9 cellular contexts compared by ENCODE assay signal in the genomic region with DNA sequence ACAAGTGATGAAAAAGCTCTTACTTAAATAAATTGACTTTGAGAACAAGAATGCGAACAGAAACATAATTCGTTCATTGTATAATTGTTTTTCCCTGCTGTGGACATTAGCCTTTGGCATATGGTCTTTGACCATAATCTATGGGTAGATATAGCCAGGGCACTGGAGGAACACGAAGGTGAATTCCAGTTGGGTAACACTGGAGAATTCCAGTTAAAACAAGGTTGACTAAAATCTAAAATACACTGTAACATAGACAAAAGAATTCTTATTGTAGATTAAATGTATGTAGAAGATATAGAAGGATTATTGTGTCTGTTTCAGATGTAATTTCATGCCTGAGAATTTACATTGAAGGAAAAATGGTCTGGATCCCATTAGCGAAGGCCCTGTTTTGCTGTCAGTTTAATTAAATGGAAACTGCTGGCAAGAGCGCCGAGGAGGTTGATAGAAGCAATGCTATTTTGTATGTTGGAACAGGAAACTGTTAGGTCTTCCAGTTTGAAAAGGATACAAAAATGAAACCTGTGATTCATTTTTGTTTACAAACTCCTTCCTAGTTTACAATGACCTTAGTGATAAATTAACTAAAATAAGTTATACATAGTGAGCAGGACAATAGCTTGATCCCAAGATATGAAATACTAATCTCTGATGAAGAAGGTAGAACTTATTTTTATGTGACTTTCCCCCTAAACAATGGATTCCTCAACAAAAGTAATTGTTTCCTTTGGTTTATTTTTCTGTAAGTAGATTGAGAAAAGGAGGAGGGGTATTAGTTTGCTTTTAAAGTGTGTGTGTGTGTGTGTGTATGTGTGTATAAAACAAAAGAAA.
DNase-seq lines count a peak whose midpoint lies in the region; ATAC-seq and TF ChIP-seq lines count a peak whose summit lies in the region.
"Had no signal": no experiment of that assay in that cellular context is flagged by ENCODE, and none has a peak within 500 bp of the region (broad histone marks: within the 10 kb centered on the region; RNA-seq: fewer than 3 reads in every experiment).

No MANE protein-coding gene starts in this region.

- no peak for TF ChIP-seq CTCF in SK-N-SH (IDR thresholded peaks at IDR 0.05)
- no peak for TF ChIP-seq CTCF in sigmoid colon (IDR thresholded peaks at IDR 0.05)

- 27% methylated on average over 6 of the region's 6 CpGs for WGBS in SK-N-SH (ENCODE audit: low lambda C conversion rate)
- WGBS in sigmoid colon, 2 donors, result 50 to 62% methylated on average over 6 of the region's 6 CpGs

- H3K9ac ChIP-seq in SK-N-SH, result peak overlapping the region; percentile 40; the same call in 1 of the 2 replicates

- H3K9me3 ChIP-seq in SK-N-SH (peaks cover 5% of the 10 kb centered on the region; the same call in 1 of the 2 replicates), sigmoid colon (no peaks in the 10 kb centered on the region)
- H3K9me3 ChIP-seq: HAP-1 had no signal

- intact Hi-C loops in sigmoid colon (cut with DNase I), result no loop called here

- H3K36me3 ChIP-seq in SK-N-SH (replicated peaks in 1 of 2; ENCODE audit: control insufficient read depth in 1 of 2, insufficient read depth in 2 of 2, low read length in 1 of 2) (peaks cover 10 to 17% of the 10 kb centered on the region in 2 experiments), sigmoid colon (no peaks in the 10 kb centered on the region)
- H3K36me3 ChIP-seq: HAP-1 had no signal

- TF ChIP-seq POLR2A in sigmoid colon (IDR thresholded peaks at IDR 0.05), result no peak

- H3K4me2 ChIP-seq in SK-N-SH, result peak overlapping the region; percentile 43

- CTCF ChIA-PET in SK-N-SH (lab: Yijun Ruan, JAX), result interaction anchor here (0.8 kb wide), 1 partner anchor 73 kb away, joined by 3 read pairs; no protein-coding TSS in a partner anchor

- H3K4me3 ChIP-seq in SK-N-SH (ENCODE audit: low read depth in 2 of 2, low read length in 1 of 2) (peak overlapping the region; percentile 6 to 15; a peak in 3 of 4 replicates), sigmoid colon (no peak overlapping the region)
- H3K4me3 ChIP-seq: HAP-1 had no signal

- TF ChIP-seq RAD21 in SK-N-SH (IDR thresholded peaks at IDR 0.05; ENCODE audit: low read length), result peak; percentile 22; the same call in 1 of the 2 replicates

- H3K4me1 ChIP-seq in SK-N-SH (ENCODE audit: control insufficient read depth in 1 of 2, insufficient read depth in 2 of 2, low read depth in 1 of 2, low read length in 1 of 2), result peaks cover 36 to 45% of the 10 kb centered on the region in 2 experiments; a peak in 3 of 4 replicates
- H3K4me1 ChIP-seq in sigmoid colon, result peaks cover 0 to 56% (median 45%) of the 10 kb centered on the region in 4 donors

- H3K27me3 ChIP-seq in SK-N-SH (ENCODE audit: insufficient read depth) (no peaks in the 10 kb centered on the region), sigmoid colon (no peaks in the 10 kb centered on the region)

- no peaks in the 10 kb centered on the region for H4K20me1 ChIP-seq in SK-N-SH (ENCODE audit: insufficient read depth)

- TF ChIP-seq EP300 in SK-N-SH (IDR thresholded peaks at IDR 0.05; ENCODE audit: borderline replicate concordance in 1 of 2, low read depth in 1 of 2, low read length in 1 of 2) (peak; percentile 57 to 85; a peak in 3 of 4 replicates), sigmoid colon (IDR thresholded peaks at IDR 0.05) (no peak)

- H3F3A ChIP-seq in SK-N-SH (replicated peaks; ENCODE audit: insufficient read depth), result peaks cover 30% of the 10 kb centered on the region

- POLR2A ChIA-PET in SK-N-SH (lab: Yijun Ruan, JAX), result no interaction called here

- ATAC-seq in HG03565 (IDR thresholded peaks at IDR 0.05; ENCODE audit: unreplicated experiment), result no peak

- H2AFZ ChIP-seq in SK-N-SH (ENCODE audit: low read depth), result peak overlapping the region; percentile 40; the same call in 1 of the 2 replicates

- peaks cover 45% of the 10 kb centered on the region for H3K79me2 ChIP-seq in SK-N-SH (ENCODE audit: insufficient read depth)

- peak; percentile 25 for DNase-seq in GM04504 (ENCODE audit: low read depth)
- peak; percentile 42 for DNase-seq in SK-N-SH
- peak; percentile 40 for DNase-seq in fibroblast of gingiva (ENCODE audit: low read depth)
- DNase-seq in sigmoid colon, result no peak
- no peak for DNase-seq in HPDE6-E6E7 (ENCODE audit: extremely low spot score)
- DNase-seq in NCI-H82 treated with DMSO at 0.1 percent for 48 hours (lab: John Stamatoyannopoulos, UW; ENCODE audit: unreplicated experiment), result no peak
- DNase-seq in activated gamma-delta T cell (lab: John Stamatoyannopoulos, UW), result no peak

- H3K27ac ChIP-seq in SK-N-SH (ENCODE audit: low read depth in 2 of 2, low read length in 1 of 2), result peak overlapping the region; percentile 84 to 98
- H3K27ac ChIP-seq in sigmoid colon, result peak overlapping the region; percentile 29 to 68 (median 58)

- no peaks in the 10 kb centered on the region for H3K9me2 ChIP-seq in SK-N-SH

TF ChIP-seq in SK-N-SH, 30 proteins besides CTCF, POLR2A, EP300 and RAD21:
- TF ChIP-seq NFIC (IDR thresholded peaks at IDR 0.05; ENCODE audit: borderline replicate concordance), result peak; percentile 59; the same call in 1 of the 2 replicates
- peak; percentile 90 for TF ChIP-seq TCF12 (IDR thresholded peaks at IDR 0.05)
- peak; percentile 24; the same call in 1 of the 2 replicates for TF ChIP-seq FOXJ3 (CRISPR knock-in tag; IDR thresholded peaks at IDR 0.05)
- TF ChIP-seq, protein P1, sequence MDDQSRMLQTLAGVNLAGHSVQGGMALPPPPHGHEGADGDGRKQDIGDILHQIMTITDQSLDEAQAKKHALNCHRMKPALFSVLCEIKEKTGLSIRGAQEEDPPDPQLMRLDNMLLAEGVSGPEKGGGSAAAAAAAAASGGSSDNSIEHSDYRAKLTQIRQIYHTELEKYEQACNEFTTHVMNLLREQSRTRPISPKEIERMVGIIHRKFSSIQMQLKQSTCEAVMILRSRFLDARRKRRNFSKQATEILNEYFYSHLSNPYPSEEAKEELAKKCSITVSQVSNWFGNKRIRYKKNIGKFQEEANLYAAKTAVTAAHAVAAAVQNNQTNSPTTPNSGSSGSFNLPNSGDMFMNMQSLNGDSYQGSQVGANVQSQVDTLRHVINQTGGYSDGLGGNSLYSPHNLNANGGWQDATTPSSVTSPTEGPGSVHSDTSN (IDR thresholded peaks at IDR 0.05), result peak; percentile 61
- TF ChIP-seq, protein P2, sequence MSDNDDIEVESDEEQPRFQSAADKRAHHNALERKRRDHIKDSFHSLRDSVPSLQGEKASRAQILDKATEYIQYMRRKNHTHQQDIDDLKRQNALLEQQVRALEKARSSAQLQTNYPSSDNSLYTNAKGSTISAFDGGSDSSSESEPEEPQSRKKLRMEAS (IDR thresholded peaks at IDR 0.05; ENCODE audit: low read depth), result no peak
- no peak for TF ChIP-seq EZH2phosphoT487 (IDR thresholded peaks at IDR 0.05; ENCODE audit: borderline replicate concordance, low read depth)
- TF ChIP-seq RCOR1 (IDR thresholded peaks at IDR 0.05; ENCODE audit: low read length), result peak; percentile 92
- TF ChIP-seq, protein P3, sequence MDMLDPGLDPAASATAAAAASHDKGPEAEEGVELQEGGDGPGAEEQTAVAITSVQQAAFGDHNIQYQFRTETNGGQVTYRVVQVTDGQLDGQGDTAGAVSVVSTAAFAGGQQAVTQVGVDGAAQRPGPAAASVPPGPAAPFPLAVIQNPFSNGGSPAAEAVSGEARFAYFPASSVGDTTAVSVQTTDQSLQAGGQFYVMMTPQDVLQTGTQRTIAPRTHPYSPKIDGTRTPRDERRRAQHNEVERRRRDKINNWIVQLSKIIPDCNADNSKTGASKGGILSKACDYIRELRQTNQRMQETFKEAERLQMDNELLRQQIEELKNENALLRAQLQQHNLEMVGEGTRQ (IDR thresholded peaks at IDR 0.05; ENCODE audit: borderline replicate concordance, low read depth, low read length), result no peak
- TF ChIP-seq POLR2AphosphoS5 (IDR thresholded peaks at IDR 0.05; ENCODE audit: low read depth, low read length), result peak; percentile 58; the same call in 1 of the 2 replicates
- TF ChIP-seq, protein P4, sequence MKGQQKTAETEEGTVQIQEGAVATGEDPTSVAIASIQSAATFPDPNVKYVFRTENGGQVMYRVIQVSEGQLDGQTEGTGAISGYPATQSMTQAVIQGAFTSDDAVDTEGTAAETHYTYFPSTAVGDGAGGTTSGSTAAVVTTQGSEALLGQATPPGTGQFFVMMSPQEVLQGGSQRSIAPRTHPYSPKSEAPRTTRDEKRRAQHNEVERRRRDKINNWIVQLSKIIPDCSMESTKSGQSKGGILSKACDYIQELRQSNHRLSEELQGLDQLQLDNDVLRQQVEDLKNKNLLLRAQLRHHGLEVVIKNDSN (IDR thresholded peaks at IDR 0.05; ENCODE audit: borderline replicate concordance, low read depth), result no peak
- TF ChIP-seq GATA2 (CRISPR knock-in tag; IDR thresholded peaks at IDR 0.05), result 0 out of 2 replicates have a peak, but pooled peaks have one; percentile 38
- TF ChIP-seq, protein P5, sequence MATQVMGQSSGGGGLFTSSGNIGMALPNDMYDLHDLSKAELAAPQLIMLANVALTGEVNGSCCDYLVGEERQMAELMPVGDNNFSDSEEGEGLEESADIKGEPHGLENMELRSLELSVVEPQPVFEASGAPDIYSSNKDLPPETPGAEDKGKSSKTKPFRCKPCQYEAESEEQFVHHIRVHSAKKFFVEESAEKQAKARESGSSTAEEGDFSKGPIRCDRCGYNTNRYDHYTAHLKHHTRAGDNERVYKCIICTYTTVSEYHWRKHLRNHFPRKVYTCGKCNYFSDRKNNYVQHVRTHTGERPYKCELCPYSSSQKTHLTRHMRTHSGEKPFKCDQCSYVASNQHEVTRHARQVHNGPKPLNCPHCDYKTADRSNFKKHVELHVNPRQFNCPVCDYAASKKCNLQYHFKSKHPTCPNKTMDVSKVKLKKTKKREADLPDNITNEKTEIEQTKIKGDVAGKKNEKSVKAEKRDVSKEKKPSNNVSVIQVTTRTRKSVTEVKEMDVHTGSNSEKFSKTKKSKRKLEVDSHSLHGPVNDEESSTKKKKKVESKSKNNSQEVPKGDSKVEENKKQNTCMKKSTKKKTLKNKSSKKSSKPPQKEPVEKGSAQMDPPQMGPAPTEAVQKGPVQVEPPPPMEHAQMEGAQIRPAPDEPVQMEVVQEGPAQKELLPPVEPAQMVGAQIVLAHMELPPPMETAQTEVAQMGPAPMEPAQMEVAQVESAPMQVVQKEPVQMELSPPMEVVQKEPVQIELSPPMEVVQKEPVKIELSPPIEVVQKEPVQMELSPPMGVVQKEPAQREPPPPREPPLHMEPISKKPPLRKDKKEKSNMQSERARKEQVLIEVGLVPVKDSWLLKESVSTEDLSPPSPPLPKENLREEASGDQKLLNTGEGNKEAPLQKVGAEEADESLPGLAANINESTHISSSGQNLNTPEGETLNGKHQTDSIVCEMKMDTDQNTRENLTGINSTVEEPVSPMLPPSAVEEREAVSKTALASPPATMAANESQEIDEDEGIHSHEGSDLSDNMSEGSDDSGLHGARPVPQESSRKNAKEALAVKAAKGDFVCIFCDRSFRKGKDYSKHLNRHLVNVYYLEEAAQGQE (IDR thresholded peaks at IDR 0.05; ENCODE audit: low read depth, low read length), result no peak
- TF ChIP-seq CHD2 (IDR thresholded peaks at IDR 0.05; ENCODE audit: low read length, partially characterized antibody), result peak; percentile 77
TF ChIP-seq in SK-N-SH: peak in this region for 8.

Comparison
In these comparisons a context has a peak if more than half of its experiments do, and no peak if none do; other contexts are left out.
1. DNase-seq: peak in GM04504 (single experiment), SK-N-SH (single experiment) and fibroblast of gingiva (single experiment); none in sigmoid colon (single experiment), HPDE6-E6E7 (single experiment), NCI-H82 treated with DMSO at 0.1 percent for 48 hours (single experiment) and activated gamma-delta T cell (single experiment).
2. H3K4me3 ChIP-seq: peak in SK-N-SH (2 of 2); none in sigmoid colon (0 of 4).